17 cellular contexts compared by ENCODE assay signal in genomic region chr16:11566398-11566797, GRCh38. TPM values are rescaled to one million over a fixed set of nuclear protein-coding genes. Genes with fewer than 3 reads are reported as not detected.
DNase-seq lines count a peak whose midpoint lies in the region; ATAC-seq and TF ChIP-seq lines count a peak whose summit lies in the region.
"Had no signal": no experiment of that assay in that cellular context is flagged by ENCODE, and none has a peak within 500 bp of the region (broad histone marks: within the 10 kb centered on the region; RNA-seq: fewer than 3 reads in every experiment).

No MANE protein-coding gene starts in this region.

- ATAC-seq in natural killer cell, result no peak
- ATAC-seq in HG02623 (IDR thresholded peaks at IDR 0.05; ENCODE audit: unreplicated experiment), result no peak
- no peak for ATAC-seq in GM18868 (IDR thresholded peaks at IDR 0.05; ENCODE audit: unreplicated experiment)

- no peaks in the 10 kb centered on the region for H3K27me3 Mint-ChIP-seq in activated CD4-positive, alpha-beta T cell treated with anti-CD3 and anti-CD28 coated beads, Interleukin-2, amount 10 ng/mL, durations not matched to agents 24 days and 14 days
- no peaks in the 10 kb centered on the region for H3K27me3 Mint-ChIP-seq in Calu3 (ENCODE audit: unreplicated experiment)
- no peaks in the 10 kb centered on the region for H3K27me3 Mint-ChIP-seq in activated T-helper 2 cell treated with anti-CD3 and anti-CD28 coated beads, Interferon-gamma antibody, Interleukin-2, Interleukin-4, amounts not matched to agents 10 μg/mL and 5 μg/mL and 100 μg/mL, durations not matched to agents 14 hours and 24 hours and 36 hours (ENCODE audit: low read depth)
- no peaks in the 10 kb centered on the region for H3K27me3 Mint-ChIP-seq in natural killer cell (ENCODE audit: low read depth in 2 of 2)

- no peaks in the 10 kb centered on the region for H3K9me3 Mint-ChIP-seq in activated CD4-positive, alpha-beta T cell treated with anti-CD3 and anti-CD28 coated beads, Interleukin-2, amount 10 ng/mL, durations not matched to agents 24 days and 14 days
- H3K9me3 Mint-ChIP-seq in Calu3 (ENCODE audit: low read depth, unreplicated experiment) (no peaks in the 10 kb centered on the region), natural killer cell (no peaks in the 10 kb centered on the region)
- no peaks in the 10 kb centered on the region for H3K9me3 Mint-ChIP-seq in activated T-helper 2 cell treated with anti-CD3 and anti-CD28 coated beads, Interferon-gamma antibody, Interleukin-2, Interleukin-4, amounts not matched to agents 10 μg/mL and 5 μg/mL and 100 μg/mL, durations not matched to agents 14 hours and 24 hours and 36 hours

- peaks cover 43% of the 10 kb centered on the region for H3K36me3 Mint-ChIP-seq in activated CD4-positive, alpha-beta T cell treated with anti-CD3 and anti-CD28 coated beads, Interleukin-2, amount 10 ng/mL, durations not matched to agents 24 days and 14 days (ENCODE audit: low read depth)
- H3K36me3 Mint-ChIP-seq in Calu3 (ENCODE audit: insufficient read depth, unreplicated experiment) (peaks cover 88% of the 10 kb centered on the region), natural killer cell (peaks cover 15% of the 10 kb centered on the region)
- peaks cover 45% of the 10 kb centered on the region for H3K36me3 Mint-ChIP-seq in activated T-helper 2 cell treated with anti-CD3 and anti-CD28 coated beads, Interferon-gamma antibody, Interleukin-2, Interleukin-4, amounts not matched to agents 10 μg/mL and 5 μg/mL and 100 μg/mL, durations not matched to agents 14 hours and 24 hours and 36 hours (ENCODE audit: low read depth)

- CTCF ChIA-PET in Calu3 (lab: Charles Lee), result interaction anchor here (0.6 kb wide), 1 partner anchor 123 kb away, joined by 3 read pairs; no protein-coding TSS in a partner anchor

- BruUV-seq in Calu3 (replicated peaks; lab: Mats Ljungman, UMichigan), result no TSS peak

- TF ChIP-seq CTCF in Calu3 (IDR thresholded peaks at IDR 0.05; ENCODE audit: unreplicated experiment) (no peak), natural killer cell (IDR thresholded peaks at IDR 0.05) (no peak)

- intact Hi-C loops in activated CD4-positive, alpha-beta T cell treated with anti-CD3 and anti-CD28 coated beads, Interleukin-2, amount 10 ng/mL, durations not matched to agents 24 days and 14 days (cut with micrococcal nuclease), result no loop called here
- intact Hi-C loops in Calu3 (cut with micrococcal nuclease; ENCODE audit: unreplicated experiment) (no loop called here), natural killer cell (cut with micrococcal nuclease) (no loop called here)
- intact Hi-C loops in activated T-helper 2 cell treated with anti-CD3 and anti-CD28 coated beads, Interferon-gamma antibody, Interleukin-2, Interleukin-4, amounts not matched to agents 10 μg/mL and 5 μg/mL and 100 μg/mL, durations not matched to agents 14 hours and 24 hours and 36 hours (cut with micrococcal nuclease), result no loop called here

- peak overlapping the region; percentile 68 for H3K27ac Mint-ChIP-seq in activated CD4-positive, alpha-beta T cell treated with anti-CD3 and anti-CD28 coated beads, Interleukin-2, amount 10 ng/mL, durations not matched to agents 24 days and 14 days
- peak overlapping the region; percentile 41 for H3K27ac Mint-ChIP-seq in Calu3 (ENCODE audit: unreplicated experiment)
- peak overlapping the region; percentile 42 for H3K27ac Mint-ChIP-seq in activated T-helper 2 cell treated with anti-CD3 and anti-CD28 coated beads, Interferon-gamma antibody, Interleukin-2, Interleukin-4, amounts not matched to agents 10 μg/mL and 5 μg/mL and 100 μg/mL, durations not matched to agents 14 hours and 24 hours and 36 hours
- H3K27ac Mint-ChIP-seq in natural killer cell, result peak overlapping the region; percentile 97 to 98

- H3K4me3 Mint-ChIP-seq in activated CD4-positive, alpha-beta T cell treated with anti-CD3 and anti-CD28 coated beads, Interleukin-2, amount 10 ng/mL, durations not matched to agents 24 days and 14 days, result no peak overlapping the region
- H3K4me3 Mint-ChIP-seq in Calu3 (ENCODE audit: low read depth, unreplicated experiment) (no peak overlapping the region), natural killer cell (peak overlapping the region; percentile 83)
- no peak overlapping the region for H3K4me3 Mint-ChIP-seq in activated T-helper 2 cell treated with anti-CD3 and anti-CD28 coated beads, Interferon-gamma antibody, Interleukin-2, Interleukin-4, amounts not matched to agents 10 μg/mL and 5 μg/mL and 100 μg/mL, durations not matched to agents 14 hours and 24 hours and 36 hours (ENCODE audit: low read depth)

- DNase-seq in activated CD4-positive, alpha-beta T cell treated with anti-CD3 and anti-CD28 coated beads, Interleukin-2, amount 10 ng/mL, durations not matched to agents 24 days and 14 days, result no peak
- no peak for DNase-seq in activated CD4-positive, alpha-beta T cell treated with anti-CD3 and anti-CD28 coated beads, Interleukin-2, amount 50 U/mL, for 1 hour
- DNase-seq in Calu3 (no peak), natural killer cell (peak; percentile 11), NCI-H748 (lab: John Stamatoyannopoulos, UW; ENCODE audit: unreplicated experiment) (no peak)
- DNase-seq in activated T-helper 2 cell treated with anti-CD3 and anti-CD28 coated beads, Interferon-gamma antibody, Interleukin-2, Interleukin-4, amounts not matched to agents 10 μg/mL and 5 μg/mL and 100 μg/mL, durations not matched to agents 14 hours and 24 hours and 36 hours (ENCODE audit: low spot score), result no peak
- DNase-seq: 8988T, DMS153, GDM1, NCI-H2171, NCI-H774, SHP77 treated with DMSO at 0.1 percent for 48 hours, stomach, T-helper 1 cell, trophoblast cell had no signal

- H3K4me1 Mint-ChIP-seq in activated CD4-positive, alpha-beta T cell treated with anti-CD3 and anti-CD28 coated beads, Interleukin-2, amount 10 ng/mL, durations not matched to agents 24 days and 14 days, result peaks cover 41% of the 10 kb centered on the region
- H3K4me1 Mint-ChIP-seq in Calu3 (ENCODE audit: low read depth, unreplicated experiment) (peaks cover 49% of the 10 kb centered on the region), natural killer cell (peaks cover 79 to 85% of the 10 kb centered on the region in 2 donors)
- peaks cover 26% of the 10 kb centered on the region for H3K4me1 Mint-ChIP-seq in activated T-helper 2 cell treated with anti-CD3 and anti-CD28 coated beads, Interferon-gamma antibody, Interleukin-2, Interleukin-4, amounts not matched to agents 10 μg/mL and 5 μg/mL and 100 μg/mL, durations not matched to agents 14 hours and 24 hours and 36 hours (ENCODE audit: low read depth)

RNA-seq across cellular contexts. Expression of gene LITAF, which starts 20.3 kb away (rescaled TPM):
- 163 and 170 TPM in 2 replicates for total RNA-seq in activated CD4-positive, alpha-beta T cell treated with anti-CD3 and anti-CD28 coated beads, Interleukin-2, amount 10 ng/mL, durations not matched to agents 24 days and 14 days
- 328 and 443 TPM in 2 replicates for total RNA-seq in Calu3 (2022)
- 121 and 135 TPM in 2 replicates for total RNA-seq in activated T-helper 2 cell treated with anti-CD3 and anti-CD28 coated beads, Interferon-gamma antibody, Interleukin-2, Interleukin-4, amounts not matched to agents 10 μg/mL and 5 μg/mL and 100 μg/mL, durations not matched to agents 14 hours and 24 hours and 36 hours
- total RNA-seq in natural killer cell, result 100 to 1,000 TPM; 584 to 772 (median 726) TPM

Comparison
In these comparisons a context has a peak if more than half of its experiments do, and no peak if none do; other contexts are left out.
1. H3K27ac Mint-ChIP-seq: peak in every context shown above with its lines; median percentile 98 in natural killer cell; 68 in activated CD4-positive, alpha-beta T cell treated with anti-CD3 and anti-CD28 coated beads, Interleukin-2, amount 10 ng/mL, durations not matched to agents 24 days and 14 days; 42 in activated T-helper 2 cell treated with anti-CD3 and anti-CD28 coated beads, Interferon-gamma antibody, Interleukin-2, Interleukin-4, amounts not matched to agents 10 μg/mL and 5 μg/mL and 100 μg/mL, durations not matched to agents 14 hours and 24 hours and 36 hours; 41 in Calu3.